8 cellular contexts compared by ENCODE assay signal in the genomic region with DNA sequence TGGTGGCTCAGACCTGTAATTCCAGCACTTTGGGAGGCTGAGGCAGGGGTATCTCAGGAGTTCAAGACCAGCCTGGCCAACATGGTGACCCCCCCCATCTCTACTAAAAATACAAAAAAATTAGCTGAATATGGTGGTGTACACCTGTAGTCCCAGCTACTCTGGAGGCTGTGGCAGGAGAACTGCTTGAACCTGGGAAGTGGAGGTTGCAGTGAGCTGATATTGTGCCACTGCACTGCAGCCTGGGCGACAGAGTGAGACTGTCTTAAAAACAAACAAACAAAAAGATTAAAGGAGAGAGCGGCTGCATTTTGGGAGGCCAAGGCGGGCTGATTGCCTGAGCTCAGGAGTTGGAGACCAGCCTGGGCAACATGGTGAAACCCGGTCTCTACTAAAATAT. TPM values are rescaled to one million over a fixed set of nuclear protein-coding genes. Genes with fewer than 3 reads are reported as not detected.
DNase-seq lines count a peak whose midpoint lies in the region; ATAC-seq, FAIRE-seq and TF ChIP-seq lines count a peak whose summit lies in the region.
"Not testable (repeated sequence)": the region's sequence is repeated elsewhere in the genome, so short reads cannot be mapped to it uniquely, and the experiment has no call there.

No MANE protein-coding gene starts in this region.

- H3K4me1 Mint-ChIP-seq in CD4-positive, CD25-positive, alpha-beta regulatory T cell, result peaks cover 0 to 77% (median 50%) of the 10 kb centered on the region in 4 donors
- H3K4me1 Mint-ChIP-seq in activated CD4-positive, alpha-beta memory T cell treated with anti-CD3 and anti-CD28 coated beads for 36 hours (ENCODE audit: low read depth), result peaks cover 64% of the 10 kb centered on the region
- peaks cover 69% of the 10 kb centered on the region for H3K4me1 Mint-ChIP-seq in activated T-helper 2 cell treated with anti-CD3 and anti-CD28 coated beads, Interferon-gamma antibody, Interleukin-2, Interleukin-4, amounts not matched to agents 10 μg/mL and 5 μg/mL and 100 μg/mL, durations not matched to agents 14 hours and 24 hours and 36 hours (ENCODE audit: low read depth)
- peaks cover 24% of the 10 kb centered on the region for H3K4me1 Mint-ChIP-seq in astrocyte (ENCODE audit: low read depth, unreplicated experiment)
- peaks cover 56% of the 10 kb centered on the region for H3K4me1 Mint-ChIP-seq in memory B cell

- H3K4me2 ChIP-seq in OCI-LY7 (ENCODE audit: low read length), result peak overlapping the region; percentile 89
- H3K4me2 ChIP-seq in astrocyte (ENCODE audit: low read length), result not testable (repeated sequence)

- peaks cover 18% of the 10 kb centered on the region for H3K36me3 ChIP-seq in CD4-positive, CD25-positive, alpha-beta regulatory T cell (ENCODE audit: control insufficient read depth, insufficient read depth, low read length)
- H3K36me3 ChIP-seq in OCI-LY7 (ENCODE audit: insufficient read depth, low read length), result peaks cover 29% of the 10 kb centered on the region
- H3K36me3 ChIP-seq in astrocyte (ENCODE audit: insufficient read depth, low read length); vagina: not testable (repeated sequence)

- not testable (repeated sequence) for H3K9me3 Mint-ChIP-seq in CD4-positive, CD25-positive, alpha-beta regulatory T cell; activated CD4-positive, alpha-beta memory T cell treated with anti-CD3 and anti-CD28 coated beads for 36 hours; activated T-helper 2 cell treated with anti-CD3 and anti-CD28 coated beads, Interferon-gamma antibody, Interleukin-2, Interleukin-4, amounts not matched to agents 10 μg/mL and 5 μg/mL and 100 μg/mL, durations not matched to agents 14 hours and 24 hours and 36 hours; astrocyte (ENCODE audit: unreplicated experiment); memory B cell

- BruUV-seq in OCI-LY7 (replicated peaks; lab: Mats Ljungman, UMichigan), result not testable (repeated sequence)

- H3K79me2 ChIP-seq in OCI-LY7 (ENCODE audit: insufficient read depth, low read depth, low read length) (peaks cover 61% of the 10 kb centered on the region), astrocyte (ENCODE audit: insufficient read depth, low read length) (peaks cover 20% of the 10 kb centered on the region)

- peaks cover 36% of the 10 kb centered on the region for H3K36me3 Mint-ChIP-seq in CD4-positive, CD25-positive, alpha-beta regulatory T cell
- peaks cover 60% of the 10 kb centered on the region for H3K36me3 Mint-ChIP-seq in activated CD4-positive, alpha-beta memory T cell treated with anti-CD3 and anti-CD28 coated beads for 36 hours
- peaks cover 79% of the 10 kb centered on the region for H3K36me3 Mint-ChIP-seq in activated T-helper 2 cell treated with anti-CD3 and anti-CD28 coated beads, Interferon-gamma antibody, Interleukin-2, Interleukin-4, amounts not matched to agents 10 μg/mL and 5 μg/mL and 100 μg/mL, durations not matched to agents 14 hours and 24 hours and 36 hours (ENCODE audit: low read depth)
- H3K36me3 Mint-ChIP-seq in astrocyte (ENCODE audit: low read depth, unreplicated experiment), result peaks cover 13% of the 10 kb centered on the region
- H3K36me3 Mint-ChIP-seq in memory B cell, result peaks cover 22% of the 10 kb centered on the region

- not testable (repeated sequence) for FAIRE-seq in astrocyte (lab: Jason Lieb, UNC)

- not testable (repeated sequence) for H4K20me1 ChIP-seq in OCI-LY7 (ENCODE audit: insufficient read depth, low read length); astrocyte (ENCODE audit: insufficient read depth, low read length)

- H3K4me3 ChIP-seq in CD4-positive, CD25-positive, alpha-beta regulatory T cell (ENCODE audit: low read depth, low read length), result peak overlapping the region; percentile 94
- peak overlapping the region; percentile 80 for H3K4me3 ChIP-seq in OCI-LY7 (ENCODE audit: low read depth, low read length, poor library complexity, severe bottlenecking)
- not testable (repeated sequence) for H3K4me3 ChIP-seq in astrocyte (ENCODE audit: insufficient read depth, low read depth, low read length); skin epidermis; vagina

- not testable (repeated sequence) for H3K9me2 ChIP-seq in OCI-LY7 (ENCODE audit: insufficient read depth, low read length)

- not testable (repeated sequence) for H3K9ac ChIP-seq in astrocyte (ENCODE audit: low read length)

- peaks cover 71% of the 10 kb centered on the region for H3K4me1 ChIP-seq in CD4-positive, CD25-positive, alpha-beta regulatory T cell (ENCODE audit: control insufficient read depth, insufficient read depth, low read length, poor library complexity, severe bottlenecking)
- H3K4me1 ChIP-seq in OCI-LY7 (ENCODE audit: insufficient read depth, low read length, poor library complexity, severe bottlenecking), result peaks cover 81% of the 10 kb centered on the region
- H3K4me1 ChIP-seq in astrocyte (ENCODE audit: insufficient read depth, low read length), result peaks cover 35% of the 10 kb centered on the region
- peaks cover 62% of the 10 kb centered on the region for H3K4me1 ChIP-seq in vagina

- H3K27me3 Mint-ChIP-seq in CD4-positive, CD25-positive, alpha-beta regulatory T cell; activated CD4-positive, alpha-beta memory T cell treated with anti-CD3 and anti-CD28 coated beads for 36 hours; activated T-helper 2 cell treated with anti-CD3 and anti-CD28 coated beads, Interferon-gamma antibody, Interleukin-2, Interleukin-4, amounts not matched to agents 10 μg/mL and 5 μg/mL and 100 μg/mL, durations not matched to agents 14 hours and 24 hours and 36 hours (ENCODE audit: low read depth); memory B cell: not testable (repeated sequence)
- peaks cover 16% of the 10 kb centered on the region for H3K27me3 Mint-ChIP-seq in astrocyte (ENCODE audit: low read depth, unreplicated experiment)

- not testable (repeated sequence) for ATAC-seq in CD4-positive, CD25-positive, alpha-beta regulatory T cell (ENCODE audit: low read depth in 2 of 2); memory B cell (ENCODE audit: low read depth)

- not testable (repeated sequence) for H3K27me3 ChIP-seq in CD4-positive, CD25-positive, alpha-beta regulatory T cell (ENCODE audit: control insufficient read depth, insufficient read depth, low read length); astrocyte (ENCODE audit: insufficient read depth, low read length); vagina

- POLR2A ChIA-PET in OCI-LY7 (lab: Charles Lee), result interaction anchor here (0.6 to 4.8 kb wide), 7 partner anchors 9 to 59 kb away, joined by 3 to 42 read pairs (median 19); no protein-coding TSS in a partner anchor
- POLR2A ChIA-PET in activated CD4-positive, alpha-beta memory T cell treated with anti-CD3 and anti-CD28 coated beads for 36 hours (lab: Charles Lee), result interaction anchor here (1.2 to 4.4 kb wide), 3 partner anchors 54 to 56 kb away, joined by 4 to 50 read pairs (median 5); no protein-coding TSS in a partner anchor

- DNase-seq in CD4-positive, CD25-positive, alpha-beta regulatory T cell; OCI-LY7 (ENCODE audit: low spot score); activated CD4-positive, alpha-beta memory T cell treated with anti-CD3 and anti-CD28 coated beads for 36 hours; activated T-helper 2 cell treated with anti-CD3 and anti-CD28 coated beads, Interferon-gamma antibody, Interleukin-2, Interleukin-4, amounts not matched to agents 10 μg/mL and 5 μg/mL and 100 μg/mL, durations not matched to agents 14 hours and 24 hours and 36 hours (ENCODE audit: low spot score); astrocyte (ENCODE audit: low read depth); memory B cell (ENCODE audit: low spot score in 2 of 2); vagina (ENCODE audit: extremely low spot score in 2 of 2): not testable (repeated sequence)

- peak overlapping the region; percentile 99 to 100 (median 100) for H3K4me3 Mint-ChIP-seq in CD4-positive, CD25-positive, alpha-beta regulatory T cell
- peak overlapping the region; percentile 96 for H3K4me3 Mint-ChIP-seq in activated CD4-positive, alpha-beta memory T cell treated with anti-CD3 and anti-CD28 coated beads for 36 hours
- H3K4me3 Mint-ChIP-seq in activated T-helper 2 cell treated with anti-CD3 and anti-CD28 coated beads, Interferon-gamma antibody, Interleukin-2, Interleukin-4, amounts not matched to agents 10 μg/mL and 5 μg/mL and 100 μg/mL, durations not matched to agents 14 hours and 24 hours and 36 hours (ENCODE audit: low read depth), result peak overlapping the region; percentile 97
- peak overlapping the region; percentile 40 for H3K4me3 Mint-ChIP-seq in astrocyte (ENCODE audit: unreplicated experiment)
- peak overlapping the region; percentile 68 for H3K4me3 Mint-ChIP-seq in memory B cell

- H3K9me3 ChIP-seq in CD4-positive, CD25-positive, alpha-beta regulatory T cell (ENCODE audit: control insufficient read depth in 2 of 2, low read length in 2 of 2); OCI-LY7 (ENCODE audit: low read length); astrocyte (ENCODE audit: insufficient read depth, low read depth, low read length); vagina: not testable (repeated sequence)

- TF ChIP-seq CTCF in OCI-LY7 (conservative IDR thresholded peaks at IDR 0.05; ENCODE audit: low read length); astrocyte (IDR thresholded peaks at IDR 0.05; ENCODE audit: insufficient read depth, low read depth, low read length); vagina (IDR thresholded peaks at IDR 0.05): not testable (repeated sequence)

- not testable (repeated sequence) for TF ChIP-seq POLR2A in vagina (IDR thresholded peaks at IDR 0.05)

- CTCF ChIA-PET in OCI-LY7 (lab: Charles Lee; ENCODE audit: unreplicated experiment), result not testable (repeated sequence)
- CTCF ChIA-PET in activated CD4-positive, alpha-beta memory T cell treated with anti-CD3 and anti-CD28 coated beads for 36 hours (lab: Charles Lee), result interaction anchor here (8.6 kb wide), 1 partner anchor 22 kb away, joined by 91 read pairs; no protein-coding TSS in a partner anchor

- not testable (repeated sequence) for H2AFZ ChIP-seq in OCI-LY7 (ENCODE audit: low read length); astrocyte (ENCODE audit: low read depth, low read length)

- intact Hi-C loops in OCI-LY7 (cut with micrococcal nuclease; ENCODE audit: unreplicated experiment); activated CD4-positive, alpha-beta memory T cell treated with anti-CD3 and anti-CD28 coated beads for 36 hours (cut with micrococcal nuclease): not testable (repeated sequence)
- intact Hi-C loops in activated T-helper 2 cell treated with anti-CD3 and anti-CD28 coated beads, Interferon-gamma antibody, Interleukin-2, Interleukin-4, amounts not matched to agents 10 μg/mL and 5 μg/mL and 100 μg/mL, durations not matched to agents 14 hours and 24 hours and 36 hours (cut with micrococcal nuclease), result loop anchor here (5.0 kb wide), 1 partner anchor 50 kb away; no protein-coding TSS in a partner anchor
- intact Hi-C loops in vagina (cut with DNase I), result loop anchor here (5.0 kb wide), 1 partner anchor 55 kb away; a partner anchor contains a TSS

- peak overlapping the region; percentile 96 to 99 (median 98) for H3K27ac Mint-ChIP-seq in CD4-positive, CD25-positive, alpha-beta regulatory T cell
- H3K27ac Mint-ChIP-seq in activated CD4-positive, alpha-beta memory T cell treated with anti-CD3 and anti-CD28 coated beads for 36 hours, result peak overlapping the region; percentile 99
- H3K27ac Mint-ChIP-seq in activated T-helper 2 cell treated with anti-CD3 and anti-CD28 coated beads, Interferon-gamma antibody, Interleukin-2, Interleukin-4, amounts not matched to agents 10 μg/mL and 5 μg/mL and 100 μg/mL, durations not matched to agents 14 hours and 24 hours and 36 hours, result peak overlapping the region; percentile 75
- H3K27ac Mint-ChIP-seq in astrocyte (ENCODE audit: unreplicated experiment), result not testable (repeated sequence)
- peak overlapping the region; percentile 99 for H3K27ac Mint-ChIP-seq in memory B cell

- peak overlapping the region; percentile 62 for H3K27ac ChIP-seq in CD4-positive, CD25-positive, alpha-beta regulatory T cell (ENCODE audit: insufficient read depth, low read length, poor library complexity, severe bottlenecking)
- H3K27ac ChIP-seq in OCI-LY7 (ENCODE audit: low read depth, low read length, poor library complexity, severe bottlenecking), result peak overlapping the region; percentile 80
- H3K27ac ChIP-seq in astrocyte (ENCODE audit: low read depth, low read length), result not testable (repeated sequence)
- H3K27ac ChIP-seq in skin epidermis, result peak overlapping the region in 13 of 21 experiments; percentile 68 to 99 (median 96)
- H3K27ac ChIP-seq in vagina, result peak overlapping the region; percentile 93

RNA-seq across cellular contexts. Expression of a gene that starts 2.4 kb away (rescaled TPM):
- total RNA-seq in CD4-positive, CD25-positive, alpha-beta regulatory T cell, result 842 TPM
- polyA plus RNA-seq in CD4-positive, CD25-positive, alpha-beta regulatory T cell, result 100 to 1,000 TPM in 1 of 4 donors, 10 to 100 TPM in 3; 75.3 to 112 (median 97.2) TPM
- total RNA-seq in OCI-LY7 (2014; rRNA removed; shearing (Covaris generic)), result 156 and 199 TPM in 2 replicates
- total RNA-seq in OCI-LY7 (2022) (305 and 310 TPM in 2 replicates), astrocyte (29.9 and 33.1 TPM in 2 replicates), vagina (114 TPM)
- 100 to 1,000 TPM; 151 to 167 TPM for total RNA-seq in activated CD4-positive, alpha-beta memory T cell treated with anti-CD3 and anti-CD28 coated beads for 36 hours
- total RNA-seq in activated T-helper 2 cell treated with anti-CD3 and anti-CD28 coated beads, Interferon-gamma antibody, Interleukin-2, Interleukin-4, amounts not matched to agents 10 μg/mL and 5 μg/mL and 100 μg/mL, durations not matched to agents 14 hours and 24 hours and 36 hours, result 166 and 169 TPM in 2 replicates

RNA-seq across cellular contexts. Expression of a gene that starts 25.2 kb away (rescaled TPM):
- not detected for total RNA-seq in CD4-positive, CD25-positive, alpha-beta regulatory T cell
- polyA plus RNA-seq in CD4-positive, CD25-positive, alpha-beta regulatory T cell, result under 1 TPM in 1 of 4 donors, not detected in 3; 0.27 TPM
- total RNA-seq in OCI-LY7 (2014; rRNA removed; shearing (Covaris generic)), result 0.54 and 0.67 TPM in 2 replicates
- total RNA-seq in OCI-LY7 (2022), result 0.41 and 0.65 TPM in 2 replicates
- not detected for total RNA-seq in activated CD4-positive, alpha-beta memory T cell treated with anti-CD3 and anti-CD28 coated beads for 36 hours
- not detected in 2 replicates for total RNA-seq in activated T-helper 2 cell treated with anti-CD3 and anti-CD28 coated beads, Interferon-gamma antibody, Interleukin-2, Interleukin-4, amounts not matched to agents 10 μg/mL and 5 μg/mL and 100 μg/mL, durations not matched to agents 14 hours and 24 hours and 36 hours
- 0.17 TPM in 1 of 2 replicates, not detected in the other for total RNA-seq in astrocyte
- not detected for total RNA-seq in vagina

RNA-seq across cellular contexts. Expression of a gene that starts 55.0 kb away (rescaled TPM):
- 454 TPM for total RNA-seq in CD4-positive, CD25-positive, alpha-beta regulatory T cell
- 100 to 1,000 TPM; 133 to 174 (median 144) TPM for polyA plus RNA-seq in CD4-positive, CD25-positive, alpha-beta regulatory T cell
- total RNA-seq in OCI-LY7 (2014; rRNA removed; shearing (Covaris generic)), result 121 and 140 TPM in 2 replicates
- 294 and 342 TPM in 2 replicates for total RNA-seq in OCI-LY7 (2022)
- total RNA-seq in activated CD4-positive, alpha-beta memory T cell treated with anti-CD3 and anti-CD28 coated beads for 36 hours, result 100 to 1,000 TPM; 159 TPM
- 172 and 175 TPM in 2 replicates for total RNA-seq in activated T-helper 2 cell treated with anti-CD3 and anti-CD28 coated beads, Interferon-gamma antibody, Interleukin-2, Interleukin-4, amounts not matched to agents 10 μg/mL and 5 μg/mL and 100 μg/mL, durations not matched to agents 14 hours and 24 hours and 36 hours
- 234 and 252 TPM in 2 replicates for total RNA-seq in astrocyte
- 97.7 TPM for total RNA-seq in vagina

Comparison
In these comparisons a context has a peak if more than half of its experiments do, and no peak if none do; other contexts are left out.
1. H3K4me3 Mint-ChIP-seq: peak in every context shown above with its lines; median percentile 100 in CD4-positive, CD25-positive, alpha-beta regulatory T cell; 97 in activated T-helper 2 cell treated with anti-CD3 and anti-CD28 coated beads, Interferon-gamma antibody, Interleukin-2, Interleukin-4, amounts not matched to agents 10 μg/mL and 5 μg/mL and 100 μg/mL, durations not matched to agents 14 hours and 24 hours and 36 hours; 96 in activated CD4-positive, alpha-beta memory T cell treated with anti-CD3 and anti-CD28 coated beads for 36 hours; 68 in memory B cell; 40 in astrocyte.